Comparison of ENCODE assay signal across 28 cellular contexts in genomic region chr7:57416601-57417358, GRCh38. TPM values are rescaled to one million over a fixed set of nuclear protein-coding genes. Genes with fewer than 3 reads are reported as not detected.
"Had no signal": no experiment of that assay in that cellular context is flagged by ENCODE, and none has a peak within 500 bp of the region (broad histone marks: within the 10 kb centered on the region; RNA-seq: fewer than 3 reads in every experiment).

No MANE protein-coding gene starts in this region.

- H3K4me2 ChIP-seq: SK-N-SH had no signal

- ATAC-seq: HepG2, Panc1, PC-3 had no signal

- H3K27ac ChIP-seq: RWPE1 had no signal

- H3K9me3 ChIP-seq: MG63, SK-N-SH had no signal

- H3K27me3 ChIP-seq: MG63 had no signal

- DNase-seq: IMR-90, Karpas-422, KG1, MG63, NCI-H1092, NCI-H1105 treated with DMSO at 0.1 percent for 48 hours, NCI-H1417 treated with DMSO at 0.1 percent for 48 hours, NCI-H146, NCI-H1694 treated with DMSO at 0.1 percent for 48 hours, NCI-H1930, NCI-H2081, NCI-H2107, NCI-H2171, NCI-H226, NCI-H446, NCI-H510A, NCI-H524 treated with DMSO at 0.1 percent for 48 hours, NCI-H69, NCI-H774, PC-3, SHP77, SK-N-SH had no signal

- H3K4me3 ChIP-seq: MG63 had no signal

- H3K36me3 ChIP-seq: MG63 had no signal

- H3K9ac ChIP-seq: SK-N-SH had no signal

RNA-seq across cellular contexts. Expression of gene ZNF716, which starts 33.2 kb away (rescaled TPM):
- total RNA-seq: HepG2, HT1080, IMR-90, OCI-LY7, PC-3, SK-MEL-5 had no signal
- polyA plus RNA-seq: HepG2, IMR-90, SK-N-SH had no signal
